ENCODE assay signal across 2 cellular contexts in genomic region chr1:1168451-1169411, GRCh38.
TF ChIP-seq lines count a peak whose summit lies in the region.

No MANE protein-coding gene starts in this region.

TF ChIP-seq in GM23338, 12 proteins besides CTCF, POLR2A, EP300 and RAD21 (continued from another document):
- TF ChIP-seq ZNF462 (CRISPR knock-in tag; IDR thresholded peaks at IDR 0.05) (no peak), REST (IDR thresholded peaks at IDR 0.05; ENCODE audit: unreplicated experiment) (no peak)

TF ChIP-seq in WTC11, 78 proteins besides CTCF, POLR2A, EP300 and RAD21 (continued from another document):
- TF ChIP-seq E2F1 (CRISPR knock-in tag; IDR thresholded peaks at IDR 0.05) (no peak), NFYB (CRISPR knock-in tag; conservative IDR thresholded peaks at IDR 0.05; ENCODE audit: low read depth) (no peak), NR1H2 (CRISPR knock-in tag; IDR thresholded peaks at IDR 0.05) (no peak), ZNF232 (CRISPR knock-in tag; IDR thresholded peaks at IDR 0.05) (no peak), ZMAT4 (CRISPR knock-in tag; IDR thresholded peaks at IDR 0.05) (no peak), TEAD1 (CRISPR knock-in tag; IDR thresholded peaks at IDR 0.05) (no peak), MXD4 (CRISPR knock-in tag; IDR thresholded peaks at IDR 0.05; ENCODE audit: borderline replicate concordance) (no peak), MYBL2 (CRISPR knock-in tag; IDR thresholded peaks at IDR 0.05) (no peak), ZNF512 (CRISPR knock-in tag; IDR thresholded peaks at IDR 0.05; ENCODE audit: borderline replicate concordance) (no peak), PRRX2 (CRISPR knock-in tag; IDR thresholded peaks at IDR 0.05) (no peak), ATF2 (CRISPR knock-in tag; IDR thresholded peaks at IDR 0.05; ENCODE audit: borderline replicate concordance, low read depth) (no peak)
TF ChIP-seq in WTC11: peak in this region for 0.
